1 cellular context compared by ENCODE assay signal in the genomic region with DNA sequence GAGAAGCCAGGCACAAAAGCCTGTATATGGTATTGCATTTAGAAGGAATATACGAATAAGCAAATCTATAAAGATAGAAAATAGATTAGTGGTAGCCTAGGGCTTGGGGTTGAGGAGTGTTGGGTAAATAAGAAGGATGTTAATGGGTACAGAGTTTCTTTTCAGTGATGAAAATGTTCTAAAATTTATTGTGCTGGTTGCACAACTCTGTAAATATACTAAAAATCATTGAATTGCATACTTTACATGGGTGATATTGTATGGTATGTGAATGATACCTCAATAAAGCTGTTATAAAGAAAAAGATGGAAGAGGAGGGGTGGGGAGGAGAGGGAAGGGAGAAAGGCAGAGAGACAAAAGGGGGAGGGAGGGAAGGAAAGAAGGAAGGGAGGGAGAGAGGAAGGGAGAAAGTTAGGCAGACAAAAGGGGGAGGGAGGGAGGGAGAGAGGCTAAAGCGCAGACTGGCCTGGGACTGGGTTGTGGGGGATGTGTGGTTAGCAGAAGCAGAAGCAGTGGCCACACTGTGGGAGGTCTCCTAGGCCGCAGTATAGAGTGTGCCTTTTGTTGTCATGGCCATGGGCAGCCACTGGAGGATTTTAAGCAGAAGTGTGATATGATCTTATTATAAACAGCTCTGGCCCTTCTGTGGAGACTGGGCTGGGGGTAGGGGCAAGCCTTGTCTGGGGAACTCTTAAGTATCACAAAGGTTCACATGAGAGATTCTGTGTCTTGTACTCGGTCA.
TF ChIP-seq lines count a peak whose summit lies in the region.

No MANE protein-coding gene starts in this region.

TF ChIP-seq in GM12878, 131 proteins besides CTCF, POLR2A, EP300 and RAD21 (continued from another document and continues in another):
- TF ChIP-seq MLLT1 (IDR thresholded peaks at IDR 0.05) (peak; percentile 71; the same call in 1 of the 2 replicates), GABPA (IDR thresholded peaks at IDR 0.05; ENCODE audit: low read depth) (no peak), CHD4 (IDR thresholded peaks at IDR 0.05) (no peak), GATAD2B (conservative IDR thresholded peaks at IDR 0.05; ENCODE audit: low read depth) (no peak), EED (IDR thresholded peaks at IDR 0.05; ENCODE audit: low read depth) (no peak), EZH2 (IDR thresholded peaks at IDR 0.05; ENCODE audit: borderline replicate concordance, control insufficient read depth, low read depth, low read length) (no peak), PRDM15 (CRISPR knock-in tag; IDR thresholded peaks at IDR 0.05) (no peak), TCF12 (IDR thresholded peaks at IDR 0.05; ENCODE audit: low read depth, low read length) (0 out of 2 replicates have a peak, but pooled peaks have one; percentile 12), FOXM1 (IDR thresholded peaks at IDR 0.05; ENCODE audit: low read depth, low read length) (no peak), MAX (IDR thresholded peaks at IDR 0.05; ENCODE audit: low read depth, low read length) (no peak), YBX1 (IDR thresholded peaks at IDR 0.05) (no peak), SREBF2 (IDR thresholded peaks at IDR 0.05; ENCODE audit: low read length) (no peak), SUZ12 (IDR thresholded peaks at IDR 0.05; ENCODE audit: unreplicated experiment) (no peak), CBFB (IDR thresholded peaks at IDR 0.05; ENCODE audit: low read depth) (no peak), CEBPB (IDR thresholded peaks at IDR 0.05; ENCODE audit: borderline replicate concordance in 1 of 2, low read depth in 2 of 2, low read length in 2 of 2) (no peak), MEF2B (IDR thresholded peaks at IDR 0.05; ENCODE audit: partially characterized antibody, poor library complexity, severe bottlenecking) (peak; percentile 40), ATF7 (IDR thresholded peaks at IDR 0.05; ENCODE audit: low read depth) (no peak), NR2F1 (conservative IDR thresholded peaks at IDR 0.05) (no peak), STAT1 (conservative IDR thresholded peaks at IDR 0.05) (no peak), POLR2AphosphoS2 (IDR thresholded peaks at IDR 0.05; ENCODE audit: low read depth, low read length) (no peak), RAD51 (IDR thresholded peaks at IDR 0.05) (no peak), KAT2A (conservative IDR thresholded peaks at IDR 0.05; ENCODE audit: control insufficient read depth, low read depth, low read length) (no peak), IRF3 (IDR thresholded peaks at IDR 0.05) (no peak), RCOR1 (conservative IDR thresholded peaks at IDR 0.05; ENCODE audit: low read depth, low read length) (no peak), HDAC6 (IDR thresholded peaks at IDR 0.05; ENCODE audit: unreplicated experiment) (no peak), PML (IDR thresholded peaks at IDR 0.05; ENCODE audit: low read length) (no peak), FOXK2 (IDR thresholded peaks at IDR 0.05) (no peak), CHD2 (IDR thresholded peaks at IDR 0.05; ENCODE audit: borderline replicate concordance, low read depth, low read length) (no peak), HDAC2 (IDR thresholded peaks at IDR 0.05) (no peak), WRNIP1 (IDR thresholded peaks at IDR 0.05; ENCODE audit: borderline replicate concordance, low read depth, low read length) (no peak)
- TF ChIP-seq, protein P1, sequence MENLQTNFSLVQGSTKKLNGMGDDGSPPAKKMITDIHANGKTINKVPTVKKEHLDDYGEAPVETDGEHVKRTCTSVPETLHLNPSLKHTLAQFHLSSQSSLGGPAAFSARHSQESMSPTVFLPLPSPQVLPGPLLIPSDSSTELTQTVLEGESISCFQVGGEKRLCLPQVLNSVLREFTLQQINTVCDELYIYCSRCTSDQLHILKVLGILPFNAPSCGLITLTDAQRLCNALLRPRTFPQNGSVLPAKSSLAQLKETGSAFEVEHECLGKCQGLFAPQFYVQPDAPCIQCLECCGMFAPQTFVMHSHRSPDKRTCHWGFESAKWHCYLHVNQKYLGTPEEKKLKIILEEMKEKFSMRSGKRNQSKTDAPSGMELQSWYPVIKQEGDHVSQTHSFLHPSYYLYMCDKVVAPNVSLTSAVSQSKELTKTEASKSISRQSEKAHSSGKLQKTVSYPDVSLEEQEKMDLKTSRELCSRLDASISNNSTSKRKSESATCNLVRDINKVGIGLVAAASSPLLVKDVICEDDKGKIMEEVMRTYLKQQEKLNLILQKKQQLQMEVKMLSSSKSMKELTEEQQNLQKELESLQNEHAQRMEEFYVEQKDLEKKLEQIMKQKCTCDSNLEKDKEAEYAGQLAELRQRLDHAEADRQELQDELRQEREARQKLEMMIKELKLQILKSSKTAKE (IDR thresholded peaks at IDR 0.05; ENCODE audit: low read depth, poor library complexity, severe bottlenecking), result no peak
- TF ChIP-seq, protein P2, sequence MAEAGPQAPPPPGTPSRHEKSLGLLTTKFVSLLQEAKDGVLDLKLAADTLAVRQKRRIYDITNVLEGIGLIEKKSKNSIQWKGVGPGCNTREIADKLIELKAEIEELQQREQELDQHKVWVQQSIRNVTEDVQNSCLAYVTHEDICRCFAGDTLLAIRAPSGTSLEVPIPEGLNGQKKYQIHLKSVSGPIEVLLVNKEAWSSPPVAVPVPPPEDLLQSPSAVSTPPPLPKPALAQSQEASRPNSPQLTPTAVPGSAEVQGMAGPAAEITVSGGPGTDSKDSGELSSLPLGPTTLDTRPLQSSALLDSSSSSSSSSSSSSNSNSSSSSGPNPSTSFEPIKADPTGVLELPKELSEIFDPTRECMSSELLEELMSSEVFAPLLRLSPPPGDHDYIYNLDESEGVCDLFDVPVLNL (IDR thresholded peaks at IDR 0.05; ENCODE audit: low read depth, low read length), result no peak
- TF ChIP-seq, protein P3, sequence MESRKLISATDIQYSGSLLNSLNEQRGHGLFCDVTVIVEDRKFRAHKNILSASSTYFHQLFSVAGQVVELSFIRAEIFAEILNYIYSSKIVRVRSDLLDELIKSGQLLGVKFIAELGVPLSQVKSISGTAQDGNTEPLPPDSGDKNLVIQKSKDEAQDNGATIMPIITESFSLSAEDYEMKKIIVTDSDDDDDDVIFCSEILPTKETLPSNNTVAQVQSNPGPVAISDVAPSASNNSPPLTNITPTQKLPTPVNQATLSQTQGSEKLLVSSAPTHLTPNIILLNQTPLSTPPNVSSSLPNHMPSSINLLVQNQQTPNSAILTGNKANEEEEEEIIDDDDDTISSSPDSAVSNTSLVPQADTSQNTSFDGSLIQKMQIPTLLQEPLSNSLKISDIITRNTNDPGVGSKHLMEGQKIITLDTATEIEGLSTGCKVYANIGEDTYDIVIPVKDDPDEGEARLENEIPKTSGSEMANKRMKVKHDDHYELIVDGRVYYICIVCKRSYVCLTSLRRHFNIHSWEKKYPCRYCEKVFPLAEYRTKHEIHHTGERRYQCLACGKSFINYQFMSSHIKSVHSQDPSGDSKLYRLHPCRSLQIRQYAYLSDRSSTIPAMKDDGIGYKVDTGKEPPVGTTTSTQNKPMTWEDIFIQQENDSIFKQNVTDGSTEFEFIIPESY (IDR thresholded peaks at IDR 0.05), result no peak
- TF ChIP-seq, protein P4, sequence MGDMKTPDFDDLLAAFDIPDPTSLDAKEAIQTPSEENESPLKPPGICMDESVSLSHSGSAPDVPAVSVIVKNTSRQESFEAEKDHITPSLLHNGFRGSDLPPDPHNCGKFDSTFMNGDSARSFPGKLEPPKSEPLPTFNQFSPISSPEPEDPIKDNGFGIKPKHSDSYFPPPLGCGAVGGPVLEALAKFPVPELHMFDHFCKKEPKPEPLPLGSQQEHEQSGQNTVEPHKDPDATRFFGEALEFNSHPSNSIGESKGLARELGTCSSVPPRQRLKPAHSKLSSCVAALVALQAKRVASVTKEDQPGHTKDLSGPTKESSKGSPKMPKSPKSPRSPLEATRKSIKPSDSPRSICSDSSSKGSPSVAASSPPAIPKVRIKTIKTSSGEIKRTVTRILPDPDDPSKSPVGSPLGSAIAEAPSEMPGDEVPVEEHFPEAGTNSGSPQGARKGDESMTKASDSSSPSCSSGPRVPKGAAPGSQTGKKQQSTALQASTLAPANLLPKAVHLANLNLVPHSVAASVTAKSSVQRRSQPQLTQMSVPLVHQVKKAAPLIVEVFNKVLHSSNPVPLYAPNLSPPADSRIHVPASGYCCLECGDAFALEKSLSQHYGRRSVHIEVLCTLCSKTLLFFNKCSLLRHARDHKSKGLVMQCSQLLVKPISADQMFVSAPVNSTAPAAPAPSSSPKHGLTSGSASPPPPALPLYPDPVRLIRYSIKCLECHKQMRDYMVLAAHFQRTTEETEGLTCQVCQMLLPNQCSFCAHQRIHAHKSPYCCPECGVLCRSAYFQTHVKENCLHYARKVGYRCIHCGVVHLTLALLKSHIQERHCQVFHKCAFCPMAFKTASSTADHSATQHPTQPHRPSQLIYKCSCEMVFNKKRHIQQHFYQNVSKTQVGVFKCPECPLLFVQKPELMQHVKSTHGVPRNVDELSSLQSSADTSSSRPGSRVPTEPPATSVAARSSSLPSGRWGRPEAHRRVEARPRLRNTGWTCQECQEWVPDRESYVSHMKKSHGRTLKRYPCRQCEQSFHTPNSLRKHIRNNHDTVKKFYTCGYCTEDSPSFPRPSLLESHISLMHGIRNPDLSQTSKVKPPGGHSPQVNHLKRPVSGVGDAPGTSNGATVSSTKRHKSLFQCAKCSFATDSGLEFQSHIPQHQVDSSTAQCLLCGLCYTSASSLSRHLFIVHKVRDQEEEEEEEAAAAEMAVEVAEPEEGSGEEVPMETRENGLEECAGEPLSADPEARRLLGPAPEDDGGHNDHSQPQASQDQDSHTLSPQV (IDR thresholded peaks at IDR 0.05), result no peak
- TF ChIP-seq, protein P5, sequence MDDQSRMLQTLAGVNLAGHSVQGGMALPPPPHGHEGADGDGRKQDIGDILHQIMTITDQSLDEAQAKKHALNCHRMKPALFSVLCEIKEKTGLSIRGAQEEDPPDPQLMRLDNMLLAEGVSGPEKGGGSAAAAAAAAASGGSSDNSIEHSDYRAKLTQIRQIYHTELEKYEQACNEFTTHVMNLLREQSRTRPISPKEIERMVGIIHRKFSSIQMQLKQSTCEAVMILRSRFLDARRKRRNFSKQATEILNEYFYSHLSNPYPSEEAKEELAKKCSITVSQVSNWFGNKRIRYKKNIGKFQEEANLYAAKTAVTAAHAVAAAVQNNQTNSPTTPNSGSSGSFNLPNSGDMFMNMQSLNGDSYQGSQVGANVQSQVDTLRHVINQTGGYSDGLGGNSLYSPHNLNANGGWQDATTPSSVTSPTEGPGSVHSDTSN (IDR thresholded peaks at IDR 0.05; ENCODE audit: insufficient replicate concordance, low read depth, low read length), result no peak
- TF ChIP-seq, protein P6, sequence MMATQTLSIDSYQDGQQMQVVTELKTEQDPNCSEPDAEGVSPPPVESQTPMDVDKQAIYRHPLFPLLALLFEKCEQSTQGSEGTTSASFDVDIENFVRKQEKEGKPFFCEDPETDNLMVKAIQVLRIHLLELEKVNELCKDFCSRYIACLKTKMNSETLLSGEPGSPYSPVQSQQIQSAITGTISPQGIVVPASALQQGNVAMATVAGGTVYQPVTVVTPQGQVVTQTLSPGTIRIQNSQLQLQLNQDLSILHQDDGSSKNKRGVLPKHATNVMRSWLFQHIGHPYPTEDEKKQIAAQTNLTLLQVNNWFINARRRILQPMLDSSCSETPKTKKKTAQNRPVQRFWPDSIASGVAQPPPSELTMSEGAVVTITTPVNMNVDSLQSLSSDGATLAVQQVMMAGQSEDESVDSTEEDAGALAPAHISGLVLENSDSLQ (IDR thresholded peaks at IDR 0.05), result no peak
